Comparison of ENCODE assay signal across 1 cellular context in the genomic region with DNA sequence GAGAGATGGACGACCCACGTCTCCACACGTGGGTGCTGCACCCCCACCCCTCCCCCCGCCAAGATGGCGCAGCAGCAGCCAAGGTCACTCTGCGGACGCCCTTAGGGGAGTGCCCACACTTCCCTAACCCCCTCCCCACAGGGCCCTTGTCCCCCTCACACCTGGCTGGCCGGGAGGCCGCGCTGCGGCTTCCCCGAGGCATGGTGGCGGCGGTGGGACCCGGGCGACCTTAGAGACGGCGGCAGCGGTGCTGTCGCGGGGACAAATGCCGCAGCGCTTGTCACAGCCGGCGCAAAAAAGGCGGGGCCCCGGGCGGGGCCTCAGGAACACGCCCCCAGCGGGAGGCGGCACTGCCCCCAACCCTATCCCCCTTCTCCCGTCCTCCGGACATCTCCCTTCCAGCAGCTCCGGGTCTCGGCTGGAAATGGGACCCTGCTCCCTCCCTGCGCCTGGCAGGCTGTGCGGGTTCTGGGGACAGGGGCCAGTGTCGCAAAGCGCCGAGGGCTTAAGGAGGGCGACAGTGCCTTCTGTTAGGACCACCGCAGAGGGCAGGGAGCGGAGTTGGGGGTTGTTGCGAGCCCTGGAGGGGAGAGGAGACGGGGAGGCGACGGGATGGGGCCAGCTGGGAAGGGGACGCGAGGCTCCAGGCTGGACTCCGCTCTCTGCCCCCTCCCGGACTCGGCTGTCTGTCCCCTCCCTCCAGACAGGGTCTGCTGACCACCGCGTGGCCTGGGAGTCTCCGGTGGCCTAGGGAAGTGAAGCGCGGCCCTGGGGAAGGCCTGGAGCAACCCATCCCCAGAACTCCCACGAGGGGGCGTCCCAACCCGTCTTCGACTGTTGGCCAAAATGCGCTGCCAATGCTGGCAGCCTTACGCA.
TF ChIP-seq lines count a peak whose summit lies in the region.

A gene (minus strand): TSS at position 300 of the 876 bp plus-strand sequence. CDS start 98 bp downstream, at position 202.

TF ChIP-seq in HepG2, 621 proteins besides CTCF, POLR2A, EP300 and RAD21 (continued from another document and continues in another):
- TF ChIP-seq, protein P1, sequence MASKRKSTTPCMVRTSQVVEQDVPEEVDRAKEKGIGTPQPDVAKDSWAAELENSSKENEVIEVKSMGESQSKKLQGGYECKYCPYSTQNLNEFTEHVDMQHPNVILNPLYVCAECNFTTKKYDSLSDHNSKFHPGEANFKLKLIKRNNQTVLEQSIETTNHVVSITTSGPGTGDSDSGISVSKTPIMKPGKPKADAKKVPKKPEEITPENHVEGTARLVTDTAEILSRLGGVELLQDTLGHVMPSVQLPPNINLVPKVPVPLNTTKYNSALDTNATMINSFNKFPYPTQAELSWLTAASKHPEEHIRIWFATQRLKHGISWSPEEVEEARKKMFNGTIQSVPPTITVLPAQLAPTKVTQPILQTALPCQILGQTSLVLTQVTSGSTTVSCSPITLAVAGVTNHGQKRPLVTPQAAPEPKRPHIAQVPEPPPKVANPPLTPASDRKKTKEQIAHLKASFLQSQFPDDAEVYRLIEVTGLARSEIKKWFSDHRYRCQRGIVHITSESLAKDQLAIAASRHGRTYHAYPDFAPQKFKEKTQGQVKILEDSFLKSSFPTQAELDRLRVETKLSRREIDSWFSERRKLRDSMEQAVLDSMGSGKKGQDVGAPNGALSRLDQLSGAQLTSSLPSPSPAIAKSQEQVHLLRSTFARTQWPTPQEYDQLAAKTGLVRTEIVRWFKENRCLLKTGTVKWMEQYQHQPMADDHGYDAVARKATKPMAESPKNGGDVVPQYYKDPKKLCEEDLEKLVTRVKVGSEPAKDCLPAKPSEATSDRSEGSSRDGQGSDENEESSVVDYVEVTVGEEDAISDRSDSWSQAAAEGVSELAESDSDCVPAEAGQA (IDR thresholded peaks at IDR 0.05; ENCODE audit: low read depth) = peak; percentile 37; the same call in 1 of the 2 replicates
- TF ChIP-seq, protein P1 (CRISPR knock-in tag; IDR thresholded peaks at IDR 0.05; ENCODE audit: borderline replicate concordance) = no peak
- TF ChIP-seq RFXANK (CRISPR knock-in tag; IDR thresholded peaks at IDR 0.05) = no peak
- TF ChIP-seq IKZF4 (CRISPR knock-in tag; IDR thresholded peaks at IDR 0.05; ENCODE audit: borderline replicate concordance, low read depth, not compliant biosample characterization) = no peak
- no peak for TF ChIP-seq ZNF83 (CRISPR knock-in tag; IDR thresholded peaks at IDR 0.05; ENCODE audit: borderline replicate concordance)
- TF ChIP-seq MTF2 (CRISPR knock-in tag; IDR thresholded peaks at IDR 0.05; ENCODE audit: borderline replicate concordance) = 0 out of 2 replicates have a peak, but pooled peaks have one; percentile 65
- TF ChIP-seq, protein P2, sequence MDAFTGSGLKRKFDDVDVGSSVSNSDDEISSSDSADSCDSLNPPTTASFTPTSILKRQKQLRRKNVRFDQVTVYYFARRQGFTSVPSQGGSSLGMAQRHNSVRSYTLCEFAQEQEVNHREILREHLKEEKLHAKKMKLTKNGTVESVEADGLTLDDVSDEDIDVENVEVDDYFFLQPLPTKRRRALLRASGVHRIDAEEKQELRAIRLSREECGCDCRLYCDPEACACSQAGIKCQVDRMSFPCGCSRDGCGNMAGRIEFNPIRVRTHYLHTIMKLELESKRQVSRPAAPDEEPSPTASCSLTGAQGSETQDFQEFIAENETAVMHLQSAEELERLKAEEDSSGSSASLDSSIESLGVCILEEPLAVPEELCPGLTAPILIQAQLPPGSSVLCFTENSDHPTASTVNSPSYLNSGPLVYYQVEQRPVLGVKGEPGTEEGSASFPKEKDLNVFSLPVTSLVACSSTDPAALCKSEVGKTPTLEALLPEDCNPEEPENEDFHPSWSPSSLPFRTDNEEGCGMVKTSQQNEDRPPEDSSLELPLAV (CRISPR knock-in tag; conservative IDR thresholded peaks at IDR 0.05; ENCODE audit: low read depth) = no peak
- TF ChIP-seq SMC3 (IDR thresholded peaks at IDR 0.05; ENCODE audit: low read length) = peak; percentile 54; the same call in 1 of the 2 replicates
- TF ChIP-seq SIX4 (CRISPR knock-in tag; IDR thresholded peaks at IDR 0.05) = no peak
- 0 out of 2 replicates have a peak, but pooled peaks have one; percentile 1 for TF ChIP-seq TP53 (CRISPR knock-in tag; conservative IDR thresholded peaks at IDR 0.05)
- TF ChIP-seq, protein P3, sequence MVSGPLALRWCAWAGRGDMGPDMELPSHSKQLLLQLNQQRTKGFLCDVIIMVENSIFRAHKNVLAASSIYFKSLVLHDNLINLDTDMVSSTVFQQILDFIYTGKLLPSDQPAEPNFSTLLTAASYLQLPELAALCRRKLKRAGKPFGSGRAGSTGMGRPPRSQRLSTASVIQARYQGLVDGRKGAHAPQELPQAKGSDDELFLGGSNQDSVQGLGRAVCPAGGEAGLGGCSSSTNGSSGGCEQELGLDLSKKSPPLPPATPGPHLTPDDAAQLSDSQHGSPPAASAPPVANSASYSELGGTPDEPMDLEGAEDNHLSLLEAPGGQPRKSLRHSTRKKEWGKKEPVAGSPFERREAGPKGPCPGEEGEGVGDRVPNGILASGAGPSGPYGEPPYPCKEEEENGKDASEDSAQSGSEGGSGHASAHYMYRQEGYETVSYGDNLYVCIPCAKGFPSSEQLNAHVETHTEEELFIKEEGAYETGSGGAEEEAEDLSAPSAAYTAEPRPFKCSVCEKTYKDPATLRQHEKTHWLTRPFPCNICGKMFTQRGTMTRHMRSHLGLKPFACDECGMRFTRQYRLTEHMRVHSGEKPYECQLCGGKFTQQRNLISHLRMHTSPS (CRISPR knock-in tag; IDR thresholded peaks at IDR 0.05; ENCODE audit: low read depth) = peak; percentile 85; the same call in 1 of the 2 replicates
- peak; percentile 59; the same call in 1 of the 2 replicates for TF ChIP-seq NAIF1 (CRISPR knock-in tag; IDR thresholded peaks at IDR 0.05; ENCODE audit: borderline replicate concordance)
- TF ChIP-seq, protein P4, sequence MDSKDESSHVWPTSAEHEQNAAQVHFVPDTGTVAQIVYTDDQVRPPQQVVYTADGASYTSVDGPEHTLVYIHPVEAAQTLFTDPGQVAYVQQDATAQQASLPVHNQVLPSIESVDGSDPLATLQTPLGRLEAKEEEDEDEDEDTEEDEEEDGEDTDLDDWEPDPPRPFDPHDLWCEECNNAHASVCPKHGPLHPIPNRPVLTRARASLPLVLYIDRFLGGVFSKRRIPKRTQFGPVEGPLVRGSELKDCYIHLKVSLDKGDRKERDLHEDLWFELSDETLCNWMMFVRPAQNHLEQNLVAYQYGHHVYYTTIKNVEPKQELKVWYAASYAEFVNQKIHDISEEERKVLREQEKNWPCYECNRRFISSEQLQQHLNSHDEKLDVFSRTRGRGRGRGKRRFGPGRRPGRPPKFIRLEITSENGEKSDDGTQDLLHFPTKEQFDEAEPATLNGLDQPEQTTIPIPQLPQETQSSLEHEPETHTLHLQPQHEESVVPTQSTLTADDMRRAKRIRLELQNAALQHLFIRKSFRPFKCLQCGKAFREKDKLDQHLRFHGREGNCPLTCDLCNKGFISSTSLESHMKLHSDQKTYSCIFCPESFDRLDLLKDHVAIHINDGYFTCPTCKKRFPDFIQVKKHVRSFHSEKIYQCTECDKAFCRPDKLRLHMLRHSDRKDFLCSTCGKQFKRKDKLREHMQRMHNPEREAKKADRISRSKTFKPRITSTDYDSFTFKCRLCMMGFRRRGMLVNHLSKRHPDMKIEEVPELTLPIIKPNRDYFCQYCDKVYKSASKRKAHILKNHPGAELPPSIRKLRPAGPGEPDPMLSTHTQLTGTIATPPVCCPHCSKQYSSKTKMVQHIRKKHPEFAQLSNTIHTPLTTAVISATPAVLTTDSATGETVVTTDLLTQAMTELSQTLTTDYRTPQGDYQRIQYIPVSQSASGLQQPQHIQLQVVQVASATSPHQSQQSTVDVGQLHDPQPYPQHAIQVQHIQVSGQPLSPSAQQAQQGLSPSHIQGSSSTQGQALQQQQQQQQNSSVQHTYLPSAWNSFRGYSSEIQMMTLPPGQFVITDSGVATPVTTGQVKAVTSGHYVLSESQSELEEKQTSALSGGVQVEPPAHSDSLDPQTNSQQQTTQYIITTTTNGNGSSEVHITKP (CRISPR knock-in tag; IDR thresholded peaks at IDR 0.05; ENCODE audit: low read depth) = no peak
- TF ChIP-seq ZIK1 (CRISPR knock-in tag; IDR thresholded peaks at IDR 0.05; ENCODE audit: borderline replicate concordance, low read depth) = peak; percentile 59; the same call in 1 of the 2 replicates
- TF ChIP-seq NRL (CRISPR knock-in tag; IDR thresholded peaks at IDR 0.05; ENCODE audit: borderline replicate concordance) = no peak
- TF ChIP-seq, protein P5, sequence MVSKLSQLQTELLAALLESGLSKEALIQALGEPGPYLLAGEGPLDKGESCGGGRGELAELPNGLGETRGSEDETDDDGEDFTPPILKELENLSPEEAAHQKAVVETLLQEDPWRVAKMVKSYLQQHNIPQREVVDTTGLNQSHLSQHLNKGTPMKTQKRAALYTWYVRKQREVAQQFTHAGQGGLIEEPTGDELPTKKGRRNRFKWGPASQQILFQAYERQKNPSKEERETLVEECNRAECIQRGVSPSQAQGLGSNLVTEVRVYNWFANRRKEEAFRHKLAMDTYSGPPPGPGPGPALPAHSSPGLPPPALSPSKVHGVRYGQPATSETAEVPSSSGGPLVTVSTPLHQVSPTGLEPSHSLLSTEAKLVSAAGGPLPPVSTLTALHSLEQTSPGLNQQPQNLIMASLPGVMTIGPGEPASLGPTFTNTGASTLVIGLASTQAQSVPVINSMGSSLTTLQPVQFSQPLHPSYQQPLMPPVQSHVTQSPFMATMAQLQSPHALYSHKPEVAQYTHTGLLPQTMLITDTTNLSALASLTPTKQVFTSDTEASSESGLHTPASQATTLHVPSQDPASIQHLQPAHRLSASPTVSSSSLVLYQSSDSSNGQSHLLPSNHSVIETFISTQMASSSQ (IDR thresholded peaks at IDR 0.05; ENCODE audit: low read depth) = no peak
- TF ChIP-seq, protein P5 (CRISPR knock-in tag; IDR thresholded peaks at IDR 0.05; ENCODE audit: borderline replicate concordance) = peak; percentile 70; the same call in 1 of the 2 replicates
- TF ChIP-seq BCL6 (CRISPR knock-in tag; IDR thresholded peaks at IDR 0.05) = peak; percentile 25; the same call in 1 of the 2 replicates
- no peak for TF ChIP-seq ZNF496 (CRISPR knock-in tag; IDR thresholded peaks at IDR 0.05; ENCODE audit: insufficient replicate concordance)
- TF ChIP-seq ZSCAN31 (CRISPR knock-in tag; IDR thresholded peaks at IDR 0.05; ENCODE audit: low read depth) = no peak
- no peak; the same call in 1 of the 2 replicates for TF ChIP-seq HIVEP1 (CRISPR knock-in tag; IDR thresholded peaks at IDR 0.05)
- TF ChIP-seq RXRB (CRISPR knock-in tag; IDR thresholded peaks at IDR 0.05; ENCODE audit: borderline replicate concordance) = peak; percentile 49; the same call in 1 of the 2 replicates
- TF ChIP-seq, protein P6, sequence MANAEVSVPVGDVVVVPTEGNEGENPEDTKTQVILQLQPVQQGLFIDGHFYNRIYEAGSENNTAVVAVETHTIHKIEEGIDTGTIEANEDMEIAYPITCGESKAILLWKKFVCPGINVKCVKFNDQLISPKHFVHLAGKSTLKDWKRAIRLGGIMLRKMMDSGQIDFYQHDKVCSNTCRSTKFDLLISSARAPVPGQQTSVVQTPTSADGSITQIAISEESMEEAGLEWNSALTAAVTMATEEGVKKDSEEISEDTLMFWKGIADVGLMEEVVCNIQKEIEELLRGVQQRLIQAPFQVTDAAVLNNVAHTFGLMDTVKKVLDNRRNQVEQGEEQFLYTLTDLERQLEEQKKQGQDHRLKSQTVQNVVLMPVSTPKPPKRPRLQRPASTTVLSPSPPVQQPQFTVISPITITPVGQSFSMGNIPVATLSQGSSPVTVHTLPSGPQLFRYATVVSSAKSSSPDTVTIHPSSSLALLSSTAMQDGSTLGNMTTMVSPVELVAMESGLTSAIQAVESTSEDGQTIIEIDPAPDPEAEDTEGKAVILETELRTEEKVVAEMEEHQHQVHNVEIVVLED (CRISPR knock-in tag; IDR thresholded peaks at IDR 0.05; ENCODE audit: borderline replicate concordance) = no peak; the same call in 1 of the 2 replicates
- TF ChIP-seq ZNF234 (CRISPR knock-in tag; conservative IDR thresholded peaks at IDR 0.05) = no peak; the same call in 1 of the 2 replicates
- TF ChIP-seq, protein P7, sequence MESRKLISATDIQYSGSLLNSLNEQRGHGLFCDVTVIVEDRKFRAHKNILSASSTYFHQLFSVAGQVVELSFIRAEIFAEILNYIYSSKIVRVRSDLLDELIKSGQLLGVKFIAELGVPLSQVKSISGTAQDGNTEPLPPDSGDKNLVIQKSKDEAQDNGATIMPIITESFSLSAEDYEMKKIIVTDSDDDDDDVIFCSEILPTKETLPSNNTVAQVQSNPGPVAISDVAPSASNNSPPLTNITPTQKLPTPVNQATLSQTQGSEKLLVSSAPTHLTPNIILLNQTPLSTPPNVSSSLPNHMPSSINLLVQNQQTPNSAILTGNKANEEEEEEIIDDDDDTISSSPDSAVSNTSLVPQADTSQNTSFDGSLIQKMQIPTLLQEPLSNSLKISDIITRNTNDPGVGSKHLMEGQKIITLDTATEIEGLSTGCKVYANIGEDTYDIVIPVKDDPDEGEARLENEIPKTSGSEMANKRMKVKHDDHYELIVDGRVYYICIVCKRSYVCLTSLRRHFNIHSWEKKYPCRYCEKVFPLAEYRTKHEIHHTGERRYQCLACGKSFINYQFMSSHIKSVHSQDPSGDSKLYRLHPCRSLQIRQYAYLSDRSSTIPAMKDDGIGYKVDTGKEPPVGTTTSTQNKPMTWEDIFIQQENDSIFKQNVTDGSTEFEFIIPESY (CRISPR knock-in tag; IDR thresholded peaks at IDR 0.05) = no peak
- no peak for TF ChIP-seq ZNF879 (CRISPR knock-in tag; IDR thresholded peaks at IDR 0.05)
- no peak for TF ChIP-seq HNF4G (IDR thresholded peaks at IDR 0.05; ENCODE audit: borderline replicate concordance, low read depth, low read length)
- TF ChIP-seq HNF4G (CRISPR knock-in tag; IDR thresholded peaks at IDR 0.05; ENCODE audit: borderline replicate concordance, low read depth) = no peak
